10 cellular contexts compared by ENCODE assay signal in the genomic region with DNA sequence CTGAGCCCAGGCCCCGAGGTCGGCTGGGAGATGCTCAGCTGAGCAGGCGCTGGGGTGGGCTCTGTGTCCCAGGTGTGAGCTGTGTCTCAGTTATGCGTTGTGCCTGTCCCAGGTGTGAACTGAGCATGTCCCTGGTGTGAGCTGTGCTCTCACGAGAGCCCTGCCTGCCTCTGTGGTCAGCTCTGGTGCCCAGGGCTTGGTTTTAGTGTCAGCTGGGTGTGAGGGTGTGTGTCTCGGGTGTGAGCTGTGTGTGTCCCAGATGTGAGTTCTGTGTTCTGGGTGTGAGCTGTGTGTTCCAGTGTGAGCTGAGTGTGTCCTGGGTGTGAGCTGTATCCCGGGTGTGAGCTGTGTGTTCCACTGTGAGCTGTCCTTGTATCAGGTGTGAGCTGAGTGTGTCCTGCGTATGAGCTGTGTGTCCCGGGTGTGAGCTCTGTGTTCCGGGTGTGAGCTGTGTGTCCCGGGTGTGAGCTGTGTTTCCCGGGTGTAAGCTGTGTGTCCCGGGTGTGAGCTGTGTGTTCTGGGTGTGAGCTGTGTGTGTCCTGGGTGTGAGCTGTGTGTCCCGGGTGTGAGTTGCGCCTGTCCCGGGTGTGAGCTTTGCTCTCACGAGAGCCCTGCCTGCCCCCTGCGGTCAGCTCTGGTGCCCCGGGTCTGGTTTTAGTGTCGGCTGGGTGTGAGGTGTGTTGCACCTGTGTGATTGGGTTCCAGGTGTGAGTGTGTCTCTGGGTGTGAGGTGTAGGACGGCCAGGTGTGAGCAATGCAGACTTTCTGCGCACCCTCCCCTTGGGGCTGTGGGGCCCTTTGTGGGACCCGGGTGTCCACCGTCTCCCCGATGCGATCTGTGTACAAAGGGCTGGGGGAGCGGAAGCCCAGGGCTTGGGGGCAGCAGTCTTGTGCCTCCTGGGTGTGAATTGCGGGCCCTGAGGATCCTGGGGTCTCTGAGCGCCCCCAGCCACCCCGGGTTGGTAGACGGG. TPM values are rescaled to one million over a fixed set of nuclear protein-coding genes. Genes with fewer than 3 reads are reported as not detected.
DNase-seq lines count a peak whose midpoint lies in the region; ATAC-seq and TF ChIP-seq lines count a peak whose summit lies in the region.
"Had no signal": no experiment of that assay in that cellular context is flagged by ENCODE, and none has a peak within 500 bp of the region (broad histone marks: within the 10 kb centered on the region; RNA-seq: fewer than 3 reads in every experiment).

No MANE protein-coding gene starts in this region.

- H3K4me1 Mint-ChIP-seq in endothelial cell (ENCODE audit: unreplicated experiment) = peaks cover 7% of the 10 kb centered on the region
- H3K4me1 Mint-ChIP-seq in stimulated activated naive B cell treated with anti-CD40 and anti-IgM and Interleukin-4, amounts not matched to agents 10 μg/mL and 1 μg/mL and 100 μg/mL, for 72 hours = peaks cover 43 to 69% of the 10 kb centered on the region in 2 donors

- H3K27ac Mint-ChIP-seq in endothelial cell (ENCODE audit: unreplicated experiment) = peak overlapping the region; percentile 39
- H3K27ac Mint-ChIP-seq in stimulated activated naive B cell treated with anti-CD40 and anti-IgM and Interleukin-4, amounts not matched to agents 10 μg/mL and 1 μg/mL and 100 μg/mL, for 72 hours = peak overlapping the region; percentile 97

- H3K27me3 Mint-ChIP-seq in endothelial cell (ENCODE audit: unreplicated experiment) = peaks cover 11% of the 10 kb centered on the region
- H3K27me3 Mint-ChIP-seq in stimulated activated naive B cell treated with anti-CD40 and anti-IgM and Interleukin-4, amounts not matched to agents 10 μg/mL and 1 μg/mL and 100 μg/mL, for 72 hours = no peaks in the 10 kb centered on the region

- H3K36me3 Mint-ChIP-seq in endothelial cell (ENCODE audit: low read depth, unreplicated experiment) = no peaks in the 10 kb centered on the region
- peaks cover 14 to 18% of the 10 kb centered on the region in 2 donors for H3K36me3 Mint-ChIP-seq in stimulated activated naive B cell treated with anti-CD40 and anti-IgM and Interleukin-4, amounts not matched to agents 10 μg/mL and 1 μg/mL and 100 μg/mL, for 72 hours

- peak; percentile 41 to 42 for ATAC-seq in stimulated activated naive B cell treated with anti-CD40 and anti-IgM and Interleukin-4, amounts not matched to agents 10 μg/mL and 1 μg/mL and 100 μg/mL, for 72 hours (replicated peaks)
- ATAC-seq in HG03097 (IDR thresholded peaks at IDR 0.05; ENCODE audit: low FRiP score, unreplicated experiment) = no peak
- ATAC-seq: foreskin keratinocyte had no signal

- peak overlapping the region; percentile 11 for H3K4me3 Mint-ChIP-seq in endothelial cell (ENCODE audit: unreplicated experiment)
- H3K4me3 Mint-ChIP-seq in stimulated activated naive B cell treated with anti-CD40 and anti-IgM and Interleukin-4, amounts not matched to agents 10 μg/mL and 1 μg/mL and 100 μg/mL, for 72 hours = peak overlapping the region; percentile 84 to 87

- no peaks in the 10 kb centered on the region for H3K9me3 Mint-ChIP-seq in endothelial cell (ENCODE audit: unreplicated experiment)
- H3K9me3 Mint-ChIP-seq in stimulated activated naive B cell treated with anti-CD40 and anti-IgM and Interleukin-4, amounts not matched to agents 10 μg/mL and 1 μg/mL and 100 μg/mL, for 72 hours = no peaks in the 10 kb centered on the region

- peak overlapping the region; percentile 68 for H3K4me2 ChIP-seq in SU-DHL-6 (ENCODE audit: low read depth, low read length, poor library complexity, severe bottlenecking)

- H4K20me1 ChIP-seq in SU-DHL-6 (ENCODE audit: low read depth, low read length) = no peaks in the 10 kb centered on the region

- no peak overlapping the region for H2AFZ ChIP-seq in SU-DHL-6 (ENCODE audit: low read depth, low read length, severe bottlenecking)

- no peaks in the 10 kb centered on the region for H3K9me3 ChIP-seq in SU-DHL-6 (ENCODE audit: insufficient read depth, low read length)

- peak overlapping the region; percentile 52 for H3K4me3 ChIP-seq in SU-DHL-6 (ENCODE audit: insufficient read depth, low read length, poor library complexity, severe bottlenecking)

- TF ChIP-seq CTCF in SU-DHL-6 (IDR thresholded peaks at IDR 0.05; ENCODE audit: insufficient read depth, low read length, poor library complexity, severe bottlenecking) (no peak), endothelial cell (IDR thresholded peaks at IDR 0.05; ENCODE audit: unreplicated experiment) (no peak)

- DNase-seq in activated CD8-positive, alpha-beta memory T cell treated with anti-CD3 and anti-CD28 coated beads for 24 hours = peak; percentile 67
- no peak for DNase-seq in activated CD8-positive, alpha-beta memory T cell treated with anti-CD3 and anti-CD28 coated beads, Interleukin-2, amount 50 U/mL, for 4 hours
- no peak for DNase-seq in endothelial cell (ENCODE audit: low spot score)
- DNase-seq in stimulated activated naive B cell treated with anti-CD40 and anti-IgM and Interleukin-4, amounts not matched to agents 10 μg/mL and 1 μg/mL and 100 μg/mL, for 72 hours = no peak
- DNase-seq in dermis blood vessel endothelial cell = no peak
- no peak for DNase-seq in NK-92 treated with Interleukin-12 subunit alpha and Interleukin-12 subunit beta, amount 100 ng/mL, for 24 hours (lab: John Stamatoyannopoulos, UW)
- DNase-seq: foreskin keratinocyte had no signal

- H3K9me2 ChIP-seq in SU-DHL-6 (replicated peaks; ENCODE audit: insufficient read depth, low read length) = no peaks in the 10 kb centered on the region

- H3F3A ChIP-seq in SU-DHL-6 (ENCODE audit: insufficient read depth) = 0 out of 2 replicates have a peak, but pooled peaks cover 3% of the 10 kb centered on the region

- H3K79me2 ChIP-seq in SU-DHL-6 (ENCODE audit: insufficient read depth, low read length) = no peaks in the 10 kb centered on the region

- peak overlapping the region; percentile 75 for H3K27ac ChIP-seq in SU-DHL-6 (ENCODE audit: low read depth, low read length)
- H3K27ac ChIP-seq: foreskin keratinocyte had no signal

- peak overlapping the region; percentile 51; the same call in 1 of the 2 replicates for H3K9ac ChIP-seq in SU-DHL-6 (ENCODE audit: low read length)

- no peaks in the 10 kb centered on the region for H3K36me3 ChIP-seq in SU-DHL-6 (ENCODE audit: low read length)

- no peaks in the 10 kb centered on the region for H3K27me3 ChIP-seq in SU-DHL-6 (ENCODE audit: low read length)

RNA-seq across cellular contexts. Expression of a gene that starts 7.1 kb away (rescaled TPM):
- 0.97 TPM for total RNA-seq in endothelial cell (ENCODE audit: unreplicated experiment)
- total RNA-seq in dermis blood vessel endothelial cell = 0.17 and 0.19 TPM in 2 replicates
- total RNA-seq: foreskin keratinocyte had no signal

RNA-seq across cellular contexts. Expression of a gene that starts 18.9 kb away (rescaled TPM):
- not detected for total RNA-seq in endothelial cell (ENCODE audit: unreplicated experiment)
- total RNA-seq in dermis blood vessel endothelial cell = not detected in 2 replicates
- total RNA-seq: foreskin keratinocyte, HT1080 had no signal

RNA-seq across cellular contexts. Expression of a gene that starts 32.8 kb away (rescaled TPM):
- total RNA-seq in endothelial cell (ENCODE audit: unreplicated experiment) (not detected), dermis blood vessel endothelial cell (0.17 TPM in 1 of 2 replicates, not detected in the other)
- total RNA-seq: foreskin keratinocyte, HT1080 had no signal

RNA-seq across cellular contexts. Expression of a gene that starts 39.4 kb away (rescaled TPM):
- 108 TPM for total RNA-seq in endothelial cell (ENCODE audit: unreplicated experiment)
- total RNA-seq in dermis blood vessel endothelial cell = 114 and 166 TPM in 2 replicates

RNA-seq across cellular contexts. Expression of a gene that starts 39.5 kb away (rescaled TPM):
- total RNA-seq in endothelial cell (ENCODE audit: unreplicated experiment) = 75.2 TPM
- total RNA-seq in dermis blood vessel endothelial cell = 32.1 and 33.2 TPM in 2 replicates
